Comparison of ENCODE assay signal across 19 cellular contexts in genomic region chr16:70665806-70666735, GRCh38. TPM values are rescaled to one million over a fixed set of nuclear protein-coding genes. Genes with fewer than 3 reads are reported as not detected.
DNase-seq lines count a peak whose midpoint lies in the region; ATAC-seq, FAIRE-seq and TF ChIP-seq lines count a peak whose summit lies in the region.
"Had no signal": no experiment of that assay in that cellular context is flagged by ENCODE, and none has a peak within 500 bp of the region (broad histone marks: within the 10 kb centered on the region; RNA-seq: fewer than 3 reads in every experiment).

No MANE protein-coding gene starts in this region.

- no peak overlapping the region for H3K4me3 Mint-ChIP-seq in WTC11
- H3K4me3 Mint-ChIP-seq: IgD-negative memory B cell had no signal

- H4K8ac ChIP-seq in mesendoderm (ENCODE audit: low read depth, low read length): no peak overlapping the region

- no peak overlapping the region for H2BK120ac ChIP-seq in mesendoderm (ENCODE audit: low read depth, low read length)

- H3K4me2 ChIP-seq in endothelial cell of umbilical vein (ENCODE audit: insufficient read depth, low read length) (no peak overlapping the region), mesendoderm (ENCODE audit: low read length) (no peak overlapping the region)
- H3K4me2 ChIP-seq: A549 had no signal

- peak overlapping the region; percentile 45; the same call in 1 of the 2 replicates for H3K27ac Mint-ChIP-seq in WTC11
- H3K27ac Mint-ChIP-seq: IgD-negative memory B cell had no signal

- no peak for TF ChIP-seq POLR2A in endothelial cell of umbilical vein (IDR thresholded peaks at IDR 0.05; ENCODE audit: low read depth, low read length)
- no peak for TF ChIP-seq POLR2A in prostate gland (IDR thresholded peaks at IDR 0.05)

- H3K79me1 ChIP-seq in mesendoderm (ENCODE audit: low read length): no peaks in the 10 kb centered on the region

- no peak overlapping the region for H4K5ac ChIP-seq in mesendoderm (ENCODE audit: low read length)

- H3K4me1 Mint-ChIP-seq in WTC11: peaks cover 7% of the 10 kb centered on the region
- H3K4me1 Mint-ChIP-seq: IgD-negative memory B cell had no signal

- no peak overlapping the region for H2BK15ac ChIP-seq in mesendoderm (replicated peaks; ENCODE audit: low read depth)

- H3K36me3 Mint-ChIP-seq in WTC11: peaks cover 43% of the 10 kb centered on the region

- H3K79me2 ChIP-seq in endothelial cell of umbilical vein (ENCODE audit: control insufficient read depth, insufficient read depth, low read length) (no peaks in the 10 kb centered on the region), mesendoderm (ENCODE audit: control insufficient read depth, insufficient read depth, low read length) (no peaks in the 10 kb centered on the region)

- no peak for TF ChIP-seq CTCF in WTC11 (IDR thresholded peaks at IDR 0.05)
- no peak for TF ChIP-seq CTCF in endothelial cell of umbilical vein (IDR thresholded peaks at IDR 0.05; ENCODE audit: extremely low read depth in 1 of 2, insufficient read depth in 1 of 2, low read depth in 1 of 2, low read length in 2 of 2)
- TF ChIP-seq CTCF in prostate gland (IDR thresholded peaks at IDR 0.05): no peak

- H2AFZ ChIP-seq in endothelial cell of umbilical vein (ENCODE audit: low read depth, low read length): no peak overlapping the region

- no peak for ATAC-seq in WTC11
- no peak for ATAC-seq in GM19328 (IDR thresholded peaks at IDR 0.05; ENCODE audit: unreplicated experiment)
- ATAC-seq: A549 had no signal

- H3K4me3 ChIP-seq in endothelial cell of umbilical vein (replicated peaks in 1 of 3; ENCODE audit: insufficient read depth in 1 of 3, low read depth in 1 of 3, low read length in 3 of 3) (no peak overlapping the region), mesendoderm (ENCODE audit: low read length) (no peak overlapping the region), prostate gland (no peak overlapping the region)
- H3K4me3 ChIP-seq: A549 had no signal

- intact Hi-C loops in endothelial cell of umbilical vein (cut with micrococcal nuclease) (no loop called here), posterior vena cava (cut with DNase I) (no loop called here), prostate gland (cut with DNase I) (no loop called here)

- FAIRE-seq in endothelial cell of umbilical vein (lab: Jason Lieb, UNC): no peak
- FAIRE-seq: A549, H54 had no signal

- DNase-seq in GM03348 (ENCODE audit: low spot score) (peak; percentile 1), WTC11 (ENCODE audit: low spot score) (no peak), endothelial cell of umbilical vein (ENCODE audit: low read depth, low spot score) (peak; percentile 93), posterior vena cava (ENCODE audit: low spot score) (peak; percentile 65), mesendoderm (no peak), prostate gland (ENCODE audit: low spot score) (no peak), cerebellar nuclear complex (lab: John Stamatoyannopoulos, UW) (no peak)
- DNase-seq: C1 segment of cervical spinal cord; GF-D8; Kasumi-1; NCI-H187; NCI-H69; NK-92 treated with Interleukin-12 subunit alpha and Interleukin-12 subunit beta, amount 100 ng/mL, for 24 hours; SHP77 treated with DMSO at 0.1 percent for 48 hours had no signal

- peaks cover 17% of the 10 kb centered on the region for H3K9me3 Mint-ChIP-seq in WTC11

- no peaks in the 10 kb centered on the region for H3K27me3 Mint-ChIP-seq in WTC11 (ENCODE audit: low read depth)
- H3K27me3 Mint-ChIP-seq: IgD-negative memory B cell had no signal

- H2BK5ac ChIP-seq in mesendoderm (ENCODE audit: low read length): no peak overlapping the region

- H3K18ac ChIP-seq in mesendoderm (ENCODE audit: low read length): no peak overlapping the region

- CTCF ChIA-PET in WTC11 (lab: Charles Lee) (interaction anchor here (1.2 kb wide), 1 partner anchor 12 kb away, joined by 4 read pairs; no protein-coding TSS in a partner anchor), endothelial cell of umbilical vein (lab: Charles Lee) (interaction anchor here (1.3 to 2.3 kb wide), 3 partner anchors 12 to 105 kb away, joined by 6 to 14 read pairs (median 6); no protein-coding TSS in a partner anchor)

- whole genome bisulfite sequencing in mesendoderm (ENCODE audit: extremely low coverage, insufficient coverage, low lambda C conversion rate): no CpG with 5 or more reads among the region's 22 CpGs
- 84% methylated on average over 22 of the region's 22 CpGs for WGBS in prostate gland

- H3K27me3 ChIP-seq in endothelial cell of umbilical vein (ENCODE audit: control insufficient read depth in 2 of 2, insufficient read depth in 2 of 2, low read length in 2 of 2): no peaks in the 10 kb centered on the region
- H3K27me3 ChIP-seq in mesendoderm (ENCODE audit: insufficient read depth, low read length, poor library complexity): no peaks in the 10 kb centered on the region
- no peaks in the 10 kb centered on the region for H3K27me3 ChIP-seq in prostate gland (replicated peaks; ENCODE audit: insufficient read depth)

- H3K4me1 ChIP-seq in endothelial cell of umbilical vein (ENCODE audit: control insufficient read depth, extremely low read depth, insufficient read depth, low read length): peaks cover 3% of the 10 kb centered on the region
- H3K4me1 ChIP-seq in mesendoderm (ENCODE audit: control insufficient read depth, low read depth, low read length): no peaks in the 10 kb centered on the region
- H3K4me1 ChIP-seq in prostate gland (replicated peaks): no peaks in the 10 kb centered on the region
- H3K4me1 ChIP-seq: A549 had no signal

- no peak overlapping the region for H3K56ac ChIP-seq in mesendoderm (ENCODE audit: low read length)

- no peak overlapping the region for H2AK5ac ChIP-seq in mesendoderm (ENCODE audit: low read length)

- no peaks in the 10 kb centered on the region for H3K9me3 ChIP-seq in endothelial cell of umbilical vein (replicated peaks; ENCODE audit: control insufficient read depth, insufficient read depth, low read length)
- H3K9me3 ChIP-seq in prostate gland: no peaks in the 10 kb centered on the region
- H3K9me3 ChIP-seq: A549 had no signal

- no TSS peak for BruUV-seq in endothelial cell of umbilical vein (replicated peaks; lab: Mats Ljungman, UMichigan)

- no peak overlapping the region for H3K27ac ChIP-seq in endothelial cell of umbilical vein (ENCODE audit: insufficient read depth, low read depth, low read length)
- no peak overlapping the region for H3K27ac ChIP-seq in mesendoderm (ENCODE audit: low read depth, low read length)
- H3K27ac ChIP-seq in prostate gland: no peak overlapping the region
- H3K27ac ChIP-seq: A549 had no signal

- H3K9ac ChIP-seq in endothelial cell of umbilical vein (replicated peaks; ENCODE audit: extremely low read depth, insufficient read depth, low read length) (no peak overlapping the region), mesendoderm (ENCODE audit: low read length) (no peak overlapping the region)

- H3K9me1 ChIP-seq in endothelial cell of umbilical vein (replicated peaks; ENCODE audit: control insufficient read depth, extremely low read depth, insufficient read depth, low read length): no peaks in the 10 kb centered on the region

- H3K23ac ChIP-seq in mesendoderm (ENCODE audit: low read length): no peak overlapping the region

- H4K20me1 ChIP-seq in endothelial cell of umbilical vein (replicated peaks; ENCODE audit: control insufficient read depth, extremely low read depth, insufficient read depth, low read length): no peaks in the 10 kb centered on the region

- dilution Hi-C loops in endothelial cell of umbilical vein (cut with MboI; ENCODE audit: extremely low pct_ligation_motif_present, low sequenced_read_pairs): loop anchor here (25.0 kb wide), 1 partner anchor 129 kb away; no protein-coding TSS in a partner anchor

- H3K4ac ChIP-seq in mesendoderm (ENCODE audit: low read depth, low read length): no peak overlapping the region

- H3K36me3 ChIP-seq in endothelial cell of umbilical vein (ENCODE audit: control insufficient read depth in 2 of 2, extremely low read depth in 1 of 2, insufficient read depth in 2 of 2, low read length in 2 of 2): peaks cover 6 to 34% of the 10 kb centered on the region in 2 experiments
- H3K36me3 ChIP-seq in mesendoderm (ENCODE audit: control insufficient read depth, insufficient read depth, low read length): no peaks in the 10 kb centered on the region
- H3K36me3 ChIP-seq in prostate gland: peaks cover 25 to 27% of the 10 kb centered on the region in 2 donors

- POLR2A ChIA-PET in WTC11 (lab: Charles Lee): no interaction called here
- POLR2A ChIA-PET in endothelial cell of umbilical vein (lab: Charles Lee): no interaction called here

TF ChIP-seq in endothelial cell of umbilical vein, 7 proteins besides CTCF, POLR2A, EP300 and RAD21 (continues in another document):
- TF ChIP-seq POLR2AphosphoS5 (IDR thresholded peaks at IDR 0.05; ENCODE audit: insufficient read depth, low read depth, low read length) (no peak), FOS (IDR thresholded peaks at IDR 0.05; ENCODE audit: borderline replicate concordance, insufficient read depth, low read length) (no peak), EZH2 (IDR thresholded peaks at IDR 0.05; ENCODE audit: borderline replicate concordance, low read depth, low read length, severe bottlenecking) (no peak)

RNA-seq across cellular contexts. Expression of gene IL34, which starts 19.7 kb away (rescaled TPM):
- total RNA-seq in WTC11 (2021): 6.0 to 8.8 TPM (median 7.5 TPM) in 3 replicates
- total RNA-seq in endothelial cell of umbilical vein: 0.23 and 0.97 TPM in 2 replicates
- 0.88 and 1.0 TPM in 2 replicates for polyA plus RNA-seq in endothelial cell of umbilical vein
- 0.52 and 0.86 TPM in 2 replicates for polyA plus RNA-seq in endothelial cell of umbilical vein (2011; cell fraction: cytosol; rRNA removed)
- 1.0 and 1.1 TPM in 2 replicates for polyA plus RNA-seq in endothelial cell of umbilical vein (2011; cell fraction: nucleus; rRNA removed)
- polyA plus RNA-seq in endothelial cell of umbilical vein (2012): 0.15 and 0.37 TPM in 2 replicates
- polyA minus RNA-seq in endothelial cell of umbilical vein: 0.15 TPM in 1 of 2 replicates, not detected in the other
- not detected for polyA minus RNA-seq in endothelial cell of umbilical vein (2011; cell fraction: cytosol; rRNA and poly(A)+ RNA removed)
- polyA minus RNA-seq in endothelial cell of umbilical vein (2011; cell fraction: nucleus; rRNA and poly(A)+ RNA removed): 0.34 and 0.53 TPM in 2 replicates
- total RNA-seq in posterior vena cava: 1 to 10 TPM; 4.0 to 4.3 TPM
- 4.1 TPM for polyA plus RNA-seq in mesendoderm (2013, experiment 1 of 2)
- polyA plus RNA-seq in mesendoderm (2013, experiment 2 of 2): 4.1 TPM
- total RNA-seq in prostate gland: 10 to 100 TPM in 1 of 2 donors, 1 to 10 TPM in 1; 2.9 to 16.6 TPM
- total RNA-seq: OCI-LY7 had no signal
- polyA plus RNA-seq: IgD-negative memory B cell had no signal

RNA-seq across cellular contexts. Expression of gene MTSS2, which starts 19.8 kb away (rescaled TPM):
- total RNA-seq in WTC11 (2021): 28.3 to 34.9 TPM (median 31.2 TPM) in 3 replicates
- 37.6 and 42.3 TPM in 2 replicates for total RNA-seq in endothelial cell of umbilical vein
- 38.4 and 41.3 TPM in 2 replicates for polyA plus RNA-seq in endothelial cell of umbilical vein
- 32.0 and 51.0 TPM in 2 replicates for polyA plus RNA-seq in endothelial cell of umbilical vein (2011; cell fraction: cytosol; rRNA removed)
- polyA plus RNA-seq in endothelial cell of umbilical vein (2011; cell fraction: nucleus; rRNA removed): 55.2 and 60.0 TPM in 2 replicates
- 39.0 and 64.5 TPM in 2 replicates for polyA plus RNA-seq in endothelial cell of umbilical vein (2012)
- 13.4 and 35.5 TPM in 2 replicates for polyA minus RNA-seq in endothelial cell of umbilical vein
- polyA minus RNA-seq in endothelial cell of umbilical vein (2011; cell fraction: cytosol; rRNA and poly(A)+ RNA removed): 42.5 TPM
- polyA minus RNA-seq in endothelial cell of umbilical vein (2011; cell fraction: nucleus; rRNA and poly(A)+ RNA removed): 20.4 and 36.5 TPM in 2 replicates
- total RNA-seq in posterior vena cava: 100 to 1,000 TPM; 116 to 145 TPM
- polyA plus RNA-seq in mesendoderm (2013, experiment 1 of 2): 43.1 TPM
- 46.9 TPM for polyA plus RNA-seq in mesendoderm (2013, experiment 2 of 2)
- 10 to 100 TPM; 42.4 to 92.4 TPM for total RNA-seq in prostate gland

Comparison
In these comparisons a context has a peak if more than half of its experiments do, and no peak if none do; other contexts are left out.
1. DNase-seq: peak in GM03348 (single experiment), endothelial cell of umbilical vein (single experiment) and posterior vena cava (single experiment); none in WTC11 (single experiment), mesendoderm (single experiment), prostate gland (single experiment) and cerebellar nuclear complex (0 of 2).